In the genomic region with DNA sequence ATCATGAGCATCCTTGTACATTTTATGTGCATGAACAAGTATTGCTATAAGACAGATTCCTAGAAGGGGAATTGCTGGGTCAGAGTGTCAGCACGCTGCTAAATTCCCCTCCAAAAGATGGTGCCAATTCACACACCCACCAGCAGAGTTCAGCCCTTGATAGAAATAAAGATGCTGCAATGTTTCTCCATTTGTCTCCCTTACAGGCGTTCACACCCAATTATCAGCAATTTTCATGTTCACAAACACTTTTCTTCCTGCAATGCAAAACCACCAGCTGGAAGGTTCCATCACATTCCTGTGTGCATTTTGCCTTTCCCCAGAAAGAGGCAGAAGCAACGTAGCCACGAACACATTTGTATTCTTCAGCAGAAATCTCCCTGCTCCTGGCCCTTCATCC, we compare ENCODE assay signal across 1 cellular context.
TF ChIP-seq lines count a peak whose summit lies in the region.

No MANE protein-coding gene starts in this region.

TF ChIP-seq in HCT116, 20 proteins besides CTCF, POLR2A, EP300 and RAD21 (continued from another document):
- TF ChIP-seq, protein P1, sequence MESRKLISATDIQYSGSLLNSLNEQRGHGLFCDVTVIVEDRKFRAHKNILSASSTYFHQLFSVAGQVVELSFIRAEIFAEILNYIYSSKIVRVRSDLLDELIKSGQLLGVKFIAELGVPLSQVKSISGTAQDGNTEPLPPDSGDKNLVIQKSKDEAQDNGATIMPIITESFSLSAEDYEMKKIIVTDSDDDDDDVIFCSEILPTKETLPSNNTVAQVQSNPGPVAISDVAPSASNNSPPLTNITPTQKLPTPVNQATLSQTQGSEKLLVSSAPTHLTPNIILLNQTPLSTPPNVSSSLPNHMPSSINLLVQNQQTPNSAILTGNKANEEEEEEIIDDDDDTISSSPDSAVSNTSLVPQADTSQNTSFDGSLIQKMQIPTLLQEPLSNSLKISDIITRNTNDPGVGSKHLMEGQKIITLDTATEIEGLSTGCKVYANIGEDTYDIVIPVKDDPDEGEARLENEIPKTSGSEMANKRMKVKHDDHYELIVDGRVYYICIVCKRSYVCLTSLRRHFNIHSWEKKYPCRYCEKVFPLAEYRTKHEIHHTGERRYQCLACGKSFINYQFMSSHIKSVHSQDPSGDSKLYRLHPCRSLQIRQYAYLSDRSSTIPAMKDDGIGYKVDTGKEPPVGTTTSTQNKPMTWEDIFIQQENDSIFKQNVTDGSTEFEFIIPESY (IDR thresholded peaks at IDR 0.05; ENCODE audit: extremely low read depth, insufficient replicate concordance, low read length): no peak
- TF ChIP-seq TCF7L2 (IDR thresholded peaks at IDR 0.05; ENCODE audit: borderline replicate concordance, extremely low read depth, insufficient read depth, insufficient read length): no peak
- no peak for TF ChIP-seq MAX (IDR thresholded peaks at IDR 0.05)
- no peak for TF ChIP-seq EZH2 (IDR thresholded peaks at IDR 0.05)
- TF ChIP-seq ATF3 (IDR thresholded peaks at IDR 0.05): no peak
- TF ChIP-seq CEBPB (IDR thresholded peaks at IDR 0.05; ENCODE audit: low read depth): no peak
- no peak for TF ChIP-seq ELF1 (IDR thresholded peaks at IDR 0.05; ENCODE audit: borderline replicate concordance, low read depth)
- TF ChIP-seq SP1 (IDR thresholded peaks at IDR 0.05; ENCODE audit: low read depth): no peak
- TF ChIP-seq, protein P2, sequence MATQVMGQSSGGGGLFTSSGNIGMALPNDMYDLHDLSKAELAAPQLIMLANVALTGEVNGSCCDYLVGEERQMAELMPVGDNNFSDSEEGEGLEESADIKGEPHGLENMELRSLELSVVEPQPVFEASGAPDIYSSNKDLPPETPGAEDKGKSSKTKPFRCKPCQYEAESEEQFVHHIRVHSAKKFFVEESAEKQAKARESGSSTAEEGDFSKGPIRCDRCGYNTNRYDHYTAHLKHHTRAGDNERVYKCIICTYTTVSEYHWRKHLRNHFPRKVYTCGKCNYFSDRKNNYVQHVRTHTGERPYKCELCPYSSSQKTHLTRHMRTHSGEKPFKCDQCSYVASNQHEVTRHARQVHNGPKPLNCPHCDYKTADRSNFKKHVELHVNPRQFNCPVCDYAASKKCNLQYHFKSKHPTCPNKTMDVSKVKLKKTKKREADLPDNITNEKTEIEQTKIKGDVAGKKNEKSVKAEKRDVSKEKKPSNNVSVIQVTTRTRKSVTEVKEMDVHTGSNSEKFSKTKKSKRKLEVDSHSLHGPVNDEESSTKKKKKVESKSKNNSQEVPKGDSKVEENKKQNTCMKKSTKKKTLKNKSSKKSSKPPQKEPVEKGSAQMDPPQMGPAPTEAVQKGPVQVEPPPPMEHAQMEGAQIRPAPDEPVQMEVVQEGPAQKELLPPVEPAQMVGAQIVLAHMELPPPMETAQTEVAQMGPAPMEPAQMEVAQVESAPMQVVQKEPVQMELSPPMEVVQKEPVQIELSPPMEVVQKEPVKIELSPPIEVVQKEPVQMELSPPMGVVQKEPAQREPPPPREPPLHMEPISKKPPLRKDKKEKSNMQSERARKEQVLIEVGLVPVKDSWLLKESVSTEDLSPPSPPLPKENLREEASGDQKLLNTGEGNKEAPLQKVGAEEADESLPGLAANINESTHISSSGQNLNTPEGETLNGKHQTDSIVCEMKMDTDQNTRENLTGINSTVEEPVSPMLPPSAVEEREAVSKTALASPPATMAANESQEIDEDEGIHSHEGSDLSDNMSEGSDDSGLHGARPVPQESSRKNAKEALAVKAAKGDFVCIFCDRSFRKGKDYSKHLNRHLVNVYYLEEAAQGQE (IDR thresholded peaks at IDR 0.05; ENCODE audit: low read depth): no peak
- no peak for TF ChIP-seq JUND (IDR thresholded peaks at IDR 0.05)
